ENCODE assay signal across 1 cellular context in genomic region chr2:162840598-162841246, GRCh38.
A peak's percentile ranks its signal among the peaks of the same experiment; 100 is the strongest.
TF ChIP-seq lines count a peak whose summit lies in the region.

No MANE protein-coding gene starts in this region.

TF ChIP-seq in HEK293, 187 proteins besides CTCF, POLR2A, EP300 and RAD21 (continued from another document):
- TF ChIP-seq REST (tag by site-specific recombination; IDR thresholded peaks at IDR 0.05), result peak; percentile 98
- TF ChIP-seq TSHZ1 (tag by site-specific recombination; IDR thresholded peaks at IDR 0.05; ENCODE audit: borderline replicate concordance), result no peak
- TF ChIP-seq ZNF473 (tag by site-specific recombination; IDR thresholded peaks at IDR 0.05), result no peak
- TF ChIP-seq ZNF148 (tag by site-specific recombination; IDR thresholded peaks at IDR 0.05; ENCODE audit: borderline replicate concordance), result no peak
- 0 out of 2 replicates have a peak, but pooled peaks have one; percentile 65 for TF ChIP-seq HOXC10 (CRISPR knock-in tag; IDR thresholded peaks at IDR 0.05)
- TF ChIP-seq ZNF26 (tag by site-specific recombination; IDR thresholded peaks at IDR 0.05), result no peak
- no peak for TF ChIP-seq WT1 (tag by site-specific recombination; IDR thresholded peaks at IDR 0.05)
- no peak for TF ChIP-seq BCL11A (tag by site-specific recombination; IDR thresholded peaks at IDR 0.05; ENCODE audit: low read depth)
- no peak for TF ChIP-seq KLF8 (tag by site-specific recombination; IDR thresholded peaks at IDR 0.05)
- TF ChIP-seq ZNF449 (tag by site-specific recombination; IDR thresholded peaks at IDR 0.05), result no peak
- TF ChIP-seq ZNF514 (tag by site-specific recombination; IDR thresholded peaks at IDR 0.05), result no peak
- TF ChIP-seq ZNF660 (tag by site-specific recombination; IDR thresholded peaks at IDR 0.05), result no peak
- no peak for TF ChIP-seq ZNF677 (tag by site-specific recombination; IDR thresholded peaks at IDR 0.05)
- no peak for TF ChIP-seq ZEB2 (tag by site-specific recombination; IDR thresholded peaks at IDR 0.05)
- no peak for TF ChIP-seq KLF7 (tag by site-specific recombination; IDR thresholded peaks at IDR 0.05; ENCODE audit: borderline replicate concordance)
- TF ChIP-seq YY1 (tag by site-specific recombination; IDR thresholded peaks at IDR 0.05), result no peak
